ENCODE assay signal across 8 cellular contexts in genomic region chr14:89416002-89416995, GRCh38.
DNase-seq lines count a peak whose midpoint lies in the region; ATAC-seq and TF ChIP-seq lines count a peak whose summit lies in the region.

No MANE protein-coding gene starts in this region.

- TF ChIP-seq CTCF in AG10803 (conservative IDR thresholded peaks at IDR 0.05; ENCODE audit: low read length), result no peak

- H3K4me3 ChIP-seq in AG10803 (ENCODE audit: low read length), result peak overlapping the region; percentile 78

- DNase-seq in AG10803 (ENCODE audit: low read depth) (peak; percentile 99), NCI-H510A (lab: John Stamatoyannopoulos, UW) (peak; percentile 81), kidney tubule cell (ENCODE audit: low spot score) (peak; percentile 99)
- DNase-seq in activated CD4-positive, alpha-beta T cell treated with anti-CD3 and anti-CD28 coated beads for 4 hours, result peak; percentile 94 to 99
- peak; percentile 98 to 99 for DNase-seq in stimulated activated CD4-positive, alpha-beta T cell treated with anti-CD3 and anti-CD28 coated beads, Interleukin-1b, Interleukin-23, amount 100 ng/mL, for 1 hour (ENCODE audit: low read depth in 2 of 2)

- TF ChIP-seq POLR2A in GM19099 (IDR thresholded peaks at IDR 0.05; ENCODE audit: extremely low read depth, insufficient read length, low read depth), result peak; percentile 28

- H3K27ac ChIP-seq in cingulate gyrus (ENCODE audit: low read depth, low read length), result peak overlapping the region; percentile 75

- peak; percentile 93 for ATAC-seq in HG03378 (IDR thresholded peaks at IDR 0.05; ENCODE audit: unreplicated experiment)

Comparison
In these comparisons a context has a peak if more than half of its experiments do, and no peak if none do; other contexts are left out.
1. Peak in every context shown above with its lines: DNase-seq, ATAC-seq, H3K4me3 ChIP-seq and H3K27ac ChIP-seq.